ENCODE assay signal across 9 cellular contexts in the genomic region with DNA sequence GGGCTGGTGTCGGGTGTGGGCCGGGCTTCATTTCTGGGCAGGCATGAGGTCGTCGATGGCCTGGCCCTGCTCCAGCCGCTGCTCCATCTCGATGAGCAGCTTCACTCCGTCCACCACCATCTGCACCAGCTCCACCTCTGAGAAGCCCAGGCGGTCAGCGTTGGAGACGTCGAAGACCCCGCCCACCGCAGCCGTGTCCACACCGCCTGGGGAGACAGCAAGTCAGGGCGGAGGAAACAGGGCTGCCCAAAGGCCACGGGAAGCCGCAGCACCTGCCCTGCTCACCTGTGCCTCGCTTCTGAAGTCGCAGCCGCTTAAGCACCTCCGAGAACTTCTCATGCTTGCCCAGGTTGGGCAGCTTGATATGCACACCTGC. TPM values are rescaled to one million over a fixed set of nuclear protein-coding genes. Genes with fewer than 3 reads are reported as not detected.
A peak's percentile ranks its signal among the peaks of the same experiment; 100 is the strongest.
DNase-seq lines count a peak whose midpoint lies in the region; ATAC-seq and TF ChIP-seq lines count a peak whose summit lies in the region.
"Had no signal": no experiment of that assay in that cellular context is flagged by ENCODE, and none has a peak within 500 bp of the region (broad histone marks: within the 10 kb centered on the region; RNA-seq: fewer than 3 reads in every experiment).

No MANE protein-coding gene starts in this region.

- no peak for DNase-seq in HFFc6
- DNase-seq in coronary artery (ENCODE audit: low spot score), result peak; percentile 76
- DNase-seq in neural crest cell (ENCODE audit: low read depth, low spot score), result no peak
- no peak for DNase-seq in midbrain (lab: John Stamatoyannopoulos, UW)
- DNase-seq in stimulated activated CD4-positive, alpha-beta T cell treated with anti-CD3 and anti-CD28 coated beads, Interleukin-1b, Interleukin-23, amount 100 ng/mL, for 48 hours, result no peak

- peaks cover 12% of the 10 kb centered on the region for H4K20me1 ChIP-seq in BLaER1

- H3K27ac Mint-ChIP-seq in HFFc6 (no peak overlapping the region; the same call in 1 of the 2 replicates), neural crest cell (ENCODE audit: unreplicated experiment) (peak overlapping the region; percentile 86)

- H3K27ac ChIP-seq in BLaER1 (no peak overlapping the region), coronary artery (peak overlapping the region; percentile 76 to 96)

- H3K36me3 ChIP-seq in BLaER1, result no peaks in the 10 kb centered on the region

- peaks cover 44% of the 10 kb centered on the region for H3K27me3 ChIP-seq in BLaER1

- H3K4me1 ChIP-seq in BLaER1, result peaks cover 78% of the 10 kb centered on the region

- no peak for ATAC-seq in HG02798 (IDR thresholded peaks at IDR 0.05; ENCODE audit: poor library complexity, unreplicated experiment)
- ATAC-seq in HG03280 (IDR thresholded peaks at IDR 0.05; ENCODE audit: unreplicated experiment), result no peak

- TF ChIP-seq CTCF in HFFc6 (IDR thresholded peaks at IDR 0.05) (no peak), coronary artery (IDR thresholded peaks at IDR 0.05) (no peak), neural crest cell (conservative IDR thresholded peaks at IDR 0.05) (no peak)

- H3K9me3 Mint-ChIP-seq in HFFc6 (no peaks in the 10 kb centered on the region), neural crest cell (no peaks in the 10 kb centered on the region)

- peak overlapping the region; percentile 72 for H3K4me3 ChIP-seq in BLaER1
- peak overlapping the region; percentile 74 for H3K4me3 ChIP-seq in coronary artery

- peak overlapping the region; percentile 83 for H3K4me2 ChIP-seq in BLaER1

- H3K4me3 Mint-ChIP-seq in HFFc6 (peak overlapping the region; percentile 62), neural crest cell (peak overlapping the region; percentile 91)

- H3K9ac ChIP-seq in BLaER1, result no peak overlapping the region

- no peaks in the 10 kb centered on the region for H3K36me3 Mint-ChIP-seq in HFFc6 (ENCODE audit: low read depth)
- H3K36me3 Mint-ChIP-seq in neural crest cell (ENCODE audit: low read depth), result peaks cover 8% of the 10 kb centered on the region

- H3K9me3 ChIP-seq in BLaER1, result no peaks in the 10 kb centered on the region
- H3K9me3 ChIP-seq: HAP-1 had no signal

- H3K27me3 Mint-ChIP-seq in HFFc6 (ENCODE audit: insufficient read depth) (peaks cover 10% of the 10 kb centered on the region), neural crest cell (ENCODE audit: low read depth) (peaks cover 33% of the 10 kb centered on the region)

- H3K4me1 Mint-ChIP-seq in HFFc6 (ENCODE audit: low read depth) (peaks cover 27% of the 10 kb centered on the region), neural crest cell (peaks cover 30% of the 10 kb centered on the region)

RNA-seq across cellular contexts. Expression of gene CKB, which starts 2.8 kb away (rescaled TPM):
- 10 to 100 TPM; 16.6 to 31.3 (median 19.4) TPM for total RNA-seq in HFFc6 (2021; fragmentation: NEBNext Ultra II Directional; extraction: Animal tissue kit (Norgen Biotek cat#: 25700))
- total RNA-seq in neural crest cell, result 961 and 996 TPM in 2 replicates

RNA-seq across cellular contexts. Expression of gene TRMT61A, which starts 9.2 kb away (rescaled TPM):
- 10 to 100 TPM; 12.0 to 14.9 (median 13.4) TPM for total RNA-seq in HFFc6 (2021; fragmentation: NEBNext Ultra II Directional; extraction: Animal tissue kit (Norgen Biotek cat#: 25700))
- 10.9 and 12.5 TPM in 2 replicates for total RNA-seq in neural crest cell

RNA-seq across cellular contexts. Expression of gene BAG5, which starts 42.6 kb away (rescaled TPM):
- 10 to 100 TPM; 22.6 to 25.8 (median 23.6) TPM for total RNA-seq in HFFc6 (2021; fragmentation: NEBNext Ultra II Directional; extraction: Animal tissue kit (Norgen Biotek cat#: 25700))
- total RNA-seq in neural crest cell, result 32.1 and 33.5 TPM in 2 replicates

RNA-seq across cellular contexts. Expression of gene COA8, which starts 42.9 kb away (rescaled TPM):
- 10 to 100 TPM; 38.7 to 54.8 (median 46.9) TPM for total RNA-seq in HFFc6 (2021; fragmentation: NEBNext Ultra II Directional; extraction: Animal tissue kit (Norgen Biotek cat#: 25700))
- total RNA-seq in neural crest cell, result 33.7 and 37.2 TPM in 2 replicates

Comparison
In these comparisons a context has a peak if more than half of its experiments do, and no peak if none do; other contexts are left out.
1. RNA of gene CKB, which starts 2.8 kb away (total RNA-seq): 961 to 996 TPM in neural crest cell; 16.6 to 31.3 TPM in HFFc6; every median in the first group is over 10 times any median in the second.